20 cellular contexts compared by ENCODE assay signal in genomic region chr15:41980654-41981323, GRCh38. TPM values are rescaled to one million over a fixed set of nuclear protein-coding genes. Genes with fewer than 3 reads are reported as not detected.
DNase-seq lines count a peak whose midpoint lies in the region; FAIRE-seq and TF ChIP-seq lines count a peak whose summit lies in the region.
"Had no signal": no experiment of that assay in that cellular context is flagged by ENCODE, and none has a peak within 500 bp of the region (broad histone marks: within the 10 kb centered on the region; RNA-seq: fewer than 3 reads in every experiment).

No MANE protein-coding gene starts in this region.

- DNase-seq in activated effector memory CD4-positive, alpha-beta T cell treated with anti-CD3 and anti-CD28 coated beads, Interleukin-2, amount 50 U/mL, for 16 hours = peak; percentile 47
- no peak for DNase-seq in activated effector memory CD4-positive, alpha-beta T cell treated with Interleukin-2 at 50 U/mL for 16 hours
- no peak for DNase-seq in bronchial epithelial cell (ENCODE audit: low read depth)
- DNase-seq in mesenteric fat pad (ENCODE audit: low spot score) = peak; percentile 45
- DNase-seq in suprapubic skin (ENCODE audit: low spot score in 2 of 2) = peak; percentile 49 to 67
- no peak for DNase-seq in HPDE6-E6E7 (ENCODE audit: extremely low spot score)
- DNase-seq in middle frontal gyrus (ENCODE audit: extremely low spot score, low spot score) = no peak
- no peak for DNase-seq in H54 (ENCODE audit: insufficient read length, low spot score)
- DNase-seq: activated T-cell treated with anti-CD3 and anti-CD28 coated beads for 4 hours, HCEC 1CT, NCI-H1436 treated with DMSO at 0.1 percent for 48 hours, NCI-H446 had no signal

- H3K4me1 ChIP-seq in suprapubic skin = peaks cover 16% of the 10 kb centered on the region

- 57% methylated on average over 7 of the region's 7 CpGs for WGBS in suprapubic skin

- TF ChIP-seq POLR2A in suprapubic skin (IDR thresholded peaks at IDR 0.05) = no peak
- TF ChIP-seq POLR2A in H54 (IDR thresholded peaks at IDR 0.05; ENCODE audit: low read depth, low read length) = no peak

- no peaks in the 10 kb centered on the region for H3K9me3 ChIP-seq in suprapubic skin
- H3K9me3 ChIP-seq: thoracic aorta had no signal

- no peak for TF ChIP-seq EP300 in suprapubic skin (IDR thresholded peaks at IDR 0.05)

- H3K36me3 ChIP-seq in bronchial epithelial cell (ENCODE audit: control insufficient read depth, insufficient read depth, low read length) (no peaks in the 10 kb centered on the region), suprapubic skin (peaks cover 6% of the 10 kb centered on the region)
- H3K36me3 ChIP-seq: thoracic aorta had no signal

- H3K4me3 ChIP-seq in bronchial epithelial cell (ENCODE audit: low read depth, low read length) = no peak overlapping the region
- H3K4me3 ChIP-seq in suprapubic skin = no peak overlapping the region
- H3K4me3 ChIP-seq: GM12878, SK-N-MC, thoracic aorta had no signal

- H3K27ac ChIP-seq in suprapubic skin = no peak overlapping the region
- H3K27ac ChIP-seq: SK-N-MC, thoracic aorta, VCaP had no signal

- FAIRE-seq in bronchial epithelial cell (lab: Jason Lieb, UNC) (peak; percentile 18), H54 (lab: Jason Lieb, UNC) (no peak)
- FAIRE-seq: GM12878 had no signal

- H3K27me3 ChIP-seq in bronchial epithelial cell (ENCODE audit: control insufficient read depth, insufficient read depth, low read length) (no peaks in the 10 kb centered on the region), suprapubic skin (no peaks in the 10 kb centered on the region)

- no peak for TF ChIP-seq CTCF in bronchial epithelial cell (IDR thresholded peaks at IDR 0.05; ENCODE audit: insufficient read depth, low read length, severe bottlenecking)
- no peak for TF ChIP-seq CTCF in suprapubic skin (IDR thresholded peaks at IDR 0.05)

RNA-seq across cellular contexts. Expression of gene EHD4, which starts 8.4 kb away (rescaled TPM):
- total RNA-seq in bronchial epithelial cell = 21.1 and 28.3 TPM in 2 replicates
- total RNA-seq in mesenteric fat pad = 35.7 TPM
- 10 to 100 TPM; 16.0 to 31.4 (median 20.9) TPM for total RNA-seq in suprapubic skin

RNA-seq across cellular contexts. Expression of gene PLA2G4E, which starts 40.1 kb away (rescaled TPM):
- total RNA-seq in bronchial epithelial cell = under 0.01 and 1.4 TPM in 2 replicates
- total RNA-seq in mesenteric fat pad = not detected
- total RNA-seq in suprapubic skin = 100 to 1,000 TPM in 1 of 4 donors, 10 to 100 TPM in 3; 47.9 to 129 (median 60.9) TPM
- total RNA-seq: epithelial cell of proximal tubule, kidney epithelial cell, LHCN-M2, pulmonary artery endothelial cell, thoracic aorta had no signal

Comparison
In these comparisons a context has a peak if more than half of its experiments do, and no peak if none do; other contexts are left out.
1. DNase-seq: peak in activated effector memory CD4-positive, alpha-beta T cell treated with anti-CD3 and anti-CD28 coated beads, Interleukin-2, amount 50 U/mL, for 16 hours (single experiment), mesenteric fat pad (single experiment) and suprapubic skin (2 of 2); none in activated effector memory CD4-positive, alpha-beta T cell treated with Interleukin-2 at 50 U/mL for 16 hours (single experiment), bronchial epithelial cell (single experiment), HPDE6-E6E7 (single experiment), middle frontal gyrus (single experiment) and H54 (single experiment).
2. RNA of gene PLA2G4E, which starts 40.1 kb away (total RNA-seq): 47.9 to 129 TPM in suprapubic skin; under 0.01 to 1.4 TPM in bronchial epithelial cell and not detected in mesenteric fat pad (single experiment); every median in the first group is over 10 times any median in the second.